Comparison of ENCODE assay signal across 1 cellular context in the genomic region with DNA sequence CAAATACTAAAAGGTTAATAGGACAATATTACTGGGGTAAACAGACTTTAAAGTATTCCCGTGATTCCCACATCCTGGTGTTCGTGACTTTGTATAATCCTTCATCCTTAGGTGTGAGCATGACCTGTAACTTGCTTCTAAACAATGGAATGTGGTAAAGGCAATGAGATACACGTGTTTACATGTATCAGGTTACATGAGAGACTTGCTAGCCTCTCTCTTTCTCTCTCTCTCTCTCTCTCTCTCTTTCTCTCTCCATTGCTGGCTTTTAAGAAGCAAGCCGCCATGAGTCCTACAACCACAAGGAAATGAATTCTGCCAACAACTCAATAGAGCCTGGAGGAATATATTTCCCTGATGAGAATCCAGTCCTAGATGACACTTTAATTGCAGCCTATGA.
TF ChIP-seq lines count a peak whose summit lies in the region.

No MANE protein-coding gene starts in this region.

TF ChIP-seq in H1, 55 proteins besides CTCF, POLR2A, EP300 and RAD21 (continued from another document):
- TF ChIP-seq ZNF274 (IDR thresholded peaks at IDR 0.05; ENCODE audit: borderline replicate concordance, extremely low read depth, low read length) (no peak), ASH2L (IDR thresholded peaks at IDR 0.05; ENCODE audit: low read length) (no peak), POU5F1 (IDR thresholded peaks at IDR 0.05; ENCODE audit: low read depth, low read length) (no peak), KDM4A (IDR thresholded peaks at IDR 0.05; ENCODE audit: low read depth, low read length, severe bottlenecking) (no peak), SIRT6 (IDR thresholded peaks at IDR 0.05; ENCODE audit: low read length) (no peak), GABPA (IDR thresholded peaks at IDR 0.05; ENCODE audit: borderline replicate concordance, insufficient read depth, low read length) (no peak), CHD2 (IDR thresholded peaks at IDR 0.05; ENCODE audit: low read length) (no peak), MAFK (IDR thresholded peaks at IDR 0.05; ENCODE audit: low read depth, low read length) (no peak), PHF8 (conservative IDR thresholded peaks at IDR 0.05; ENCODE audit: low read depth, low read length) (no peak), JUND (IDR thresholded peaks at IDR 0.05; ENCODE audit: low read length) (no peak), POLR2AphosphoS5 (IDR thresholded peaks at IDR 0.05; ENCODE audit: low read depth, low read length) (no peak), TEAD4 (IDR thresholded peaks at IDR 0.05; ENCODE audit: low read depth, low read length) (no peak)
